16 cellular contexts compared by ENCODE assay signal in genomic region chr9:73166453-73166852, GRCh38. TPM values are rescaled to one million over a fixed set of nuclear protein-coding genes. Genes with fewer than 3 reads are reported as not detected.
DNase-seq lines count a peak whose midpoint lies in the region; ATAC-seq and TF ChIP-seq lines count a peak whose summit lies in the region.
"Had no signal": no experiment of that assay in that cellular context is flagged by ENCODE, and none has a peak within 500 bp of the region (broad histone marks: within the 10 kb centered on the region; RNA-seq: fewer than 3 reads in every experiment).

No MANE protein-coding gene starts in this region.

- peaks cover 29% of the 10 kb centered on the region for H3K4me1 ChIP-seq in CD4-positive, alpha-beta memory T cell (ENCODE audit: insufficient read depth, low read length)
- peaks cover 11% of the 10 kb centered on the region in 2 experiments for H3K4me1 ChIP-seq in neutrophil (ENCODE audit: control insufficient read depth in 1 of 2, insufficient read depth in 1 of 2, low read depth in 1 of 2, low read length in 1 of 2)
- H3K4me1 ChIP-seq: SJCRH30 had no signal

- H3K9me3 Mint-ChIP-seq in CD4-positive, alpha-beta memory T cell = peaks cover 0 to 8% (median 0%) of the 10 kb centered on the region in 8 donors
- no peaks in the 10 kb centered on the region for H3K9me3 Mint-ChIP-seq in T-cell
- no peaks in the 10 kb centered on the region for H3K9me3 Mint-ChIP-seq in chondrocyte (ENCODE audit: low read depth)

- no peak for TF ChIP-seq CTCF in chondrocyte (IDR thresholded peaks at IDR 0.05)
- no peak for TF ChIP-seq CTCF in neutrophil (IDR thresholded peaks at IDR 0.05)

- no peak for DNase-seq in CD4-positive, alpha-beta memory T cell
- no peak for DNase-seq in T-cell
- DNase-seq in chondrocyte (ENCODE audit: low spot score) = no peak
- DNase-seq in stimulated activated CD4-positive, alpha-beta T cell treated with anti-CD3 and anti-CD28 coated beads, Interleukin-15, amount 100 ng/mL, for 24 hours = no peak
- DNase-seq: AML-193, DND-41, GDM1, MG63, NCI-H1092 treated with DMSO at 0.1 percent for 48 hours, NCI-H1694, NCI-H69, SJCRH30 had no signal

- H3K4me1 Mint-ChIP-seq in CD4-positive, alpha-beta memory T cell = peaks cover 21 to 48% (median 31%) of the 10 kb centered on the region in 4 donors
- H3K4me1 Mint-ChIP-seq in T-cell (peaks cover 30 to 41% (median 38%) of the 10 kb centered on the region in 3 donors), chondrocyte (ENCODE audit: low read depth) (no peaks in the 10 kb centered on the region)

- no peak overlapping the region for H3K4me3 ChIP-seq in CD4-positive, alpha-beta memory T cell (ENCODE audit: low read length in 2 of 2)
- no peak overlapping the region for H3K4me3 ChIP-seq in neutrophil (ENCODE audit: low read depth in 1 of 2, low read length in 1 of 2)
- H3K4me3 ChIP-seq: MG63, SJCRH30 had no signal

- intact Hi-C loops in CD4-positive, alpha-beta memory T cell (cut with micrococcal nuclease) = no loop called here

- H3K36me3 ChIP-seq in CD4-positive, alpha-beta memory T cell (ENCODE audit: insufficient read depth, low read length) = peaks cover 74% of the 10 kb centered on the region
- peaks cover 82% of the 10 kb centered on the region for H3K36me3 ChIP-seq in neutrophil

- H3K4me3 Mint-ChIP-seq in CD4-positive, alpha-beta memory T cell = no peak overlapping the region
- H3K4me3 Mint-ChIP-seq in T-cell (no peak overlapping the region), chondrocyte (ENCODE audit: unreplicated experiment) (no peak overlapping the region)

- no peaks in the 10 kb centered on the region for H3K9me3 ChIP-seq in CD4-positive, alpha-beta memory T cell (ENCODE audit: control insufficient read depth in 1 of 2, low read length in 2 of 2)
- no peaks in the 10 kb centered on the region for H3K9me3 ChIP-seq in neutrophil
- H3K9me3 ChIP-seq: MG63, SJCRH30 had no signal

- H3K27me3 Mint-ChIP-seq in CD4-positive, alpha-beta memory T cell = no peaks in the 10 kb centered on the region
- H3K27me3 Mint-ChIP-seq in T-cell (no peaks in the 10 kb centered on the region), chondrocyte (ENCODE audit: low read depth) (no peaks in the 10 kb centered on the region)

- peaks cover 67 to 77% of the 10 kb centered on the region in 2 donors for H3K36me3 Mint-ChIP-seq in CD4-positive, alpha-beta memory T cell
- H3K36me3 Mint-ChIP-seq in T-cell = peaks cover 60% of the 10 kb centered on the region
- H3K36me3 Mint-ChIP-seq in chondrocyte (ENCODE audit: low read depth) = peaks cover 54% of the 10 kb centered on the region

- ATAC-seq in T-cell (replicated peaks in 1 of 4) = no peak
- no peak for ATAC-seq in GM21526 (IDR thresholded peaks at IDR 0.05; ENCODE audit: low FRiP score, unreplicated experiment)
- no peak for ATAC-seq in HG03442 (IDR thresholded peaks at IDR 0.05; ENCODE audit: unreplicated experiment)

- POLR2A ChIA-PET in CD4-positive, alpha-beta memory T cell (lab: Charles Lee; ENCODE audit: partially characterized antibody) = interaction anchor here (0.9 to 1.0 kb wide), 2 partner anchors 9 to 12 kb away, joined by 3 to 5 read pairs; no protein-coding TSS in a partner anchor
- POLR2A ChIA-PET in T-cell (lab: Charles Lee) = interaction anchor here (0.6 to 1.8 kb wide), 5 partner anchors 9 to 54 kb away, joined by 3 to 8 read pairs (median 3); no protein-coding TSS in a partner anchor

- CTCF ChIA-PET in CD4-positive, alpha-beta memory T cell (lab: Charles Lee; ENCODE audit: partially characterized antibody) = interaction anchor here (1.1 to 1.7 kb wide), 4 partner anchors 9 to 59 kb away, joined by 3 to 8 read pairs (median 4); no protein-coding TSS in a partner anchor
- CTCF ChIA-PET in T-cell (lab: Charles Lee) = interaction anchor here in 1 of 2 donors (0.6 to 1.0 kb wide), 2 partner anchors 11 to 12 kb away, joined by 3 to 4 read pairs; no protein-coding TSS in a partner anchor

- H3K27me3 ChIP-seq in CD4-positive, alpha-beta memory T cell (ENCODE audit: insufficient read depth, low read length) = no peaks in the 10 kb centered on the region
- no peaks in the 10 kb centered on the region for H3K27me3 ChIP-seq in neutrophil
- H3K27me3 ChIP-seq: MG63, SJCRH30 had no signal

- H3K27ac ChIP-seq in CD4-positive, alpha-beta memory T cell (ENCODE audit: low read depth, low read length) = no peak overlapping the region
- peak overlapping the region; percentile 71 for H3K27ac ChIP-seq in neutrophil
- H3K27ac ChIP-seq: RWPE1, SJCRH30 had no signal

- H3K27ac Mint-ChIP-seq in CD4-positive, alpha-beta memory T cell = peak overlapping the region; percentile 19 to 78 (median 32)
- H3K27ac Mint-ChIP-seq in T-cell (peak overlapping the region; percentile 48 to 88), chondrocyte (ENCODE audit: unreplicated experiment) (peak overlapping the region; percentile 49)

RNA-seq across cellular contexts. Expression of gene ANXA1, which starts 14.8 kb away (rescaled TPM):
- total RNA-seq in CD4-positive, alpha-beta memory T cell = 100 to 1,000 TPM; 324 to 335 TPM
- polyA plus RNA-seq in CD4-positive, alpha-beta memory T cell = 1,000 to 10,000 TPM in 1 of 2 donors, 100 to 1,000 TPM in 1; 621 to 1,202 TPM
- total RNA-seq in T-cell = 100 to 1,000 TPM; 173 to 570 (median 200) TPM
- 294 to 376 TPM (median 369 TPM) in 3 replicates for total RNA-seq in chondrocyte
